In the genomic region with DNA sequence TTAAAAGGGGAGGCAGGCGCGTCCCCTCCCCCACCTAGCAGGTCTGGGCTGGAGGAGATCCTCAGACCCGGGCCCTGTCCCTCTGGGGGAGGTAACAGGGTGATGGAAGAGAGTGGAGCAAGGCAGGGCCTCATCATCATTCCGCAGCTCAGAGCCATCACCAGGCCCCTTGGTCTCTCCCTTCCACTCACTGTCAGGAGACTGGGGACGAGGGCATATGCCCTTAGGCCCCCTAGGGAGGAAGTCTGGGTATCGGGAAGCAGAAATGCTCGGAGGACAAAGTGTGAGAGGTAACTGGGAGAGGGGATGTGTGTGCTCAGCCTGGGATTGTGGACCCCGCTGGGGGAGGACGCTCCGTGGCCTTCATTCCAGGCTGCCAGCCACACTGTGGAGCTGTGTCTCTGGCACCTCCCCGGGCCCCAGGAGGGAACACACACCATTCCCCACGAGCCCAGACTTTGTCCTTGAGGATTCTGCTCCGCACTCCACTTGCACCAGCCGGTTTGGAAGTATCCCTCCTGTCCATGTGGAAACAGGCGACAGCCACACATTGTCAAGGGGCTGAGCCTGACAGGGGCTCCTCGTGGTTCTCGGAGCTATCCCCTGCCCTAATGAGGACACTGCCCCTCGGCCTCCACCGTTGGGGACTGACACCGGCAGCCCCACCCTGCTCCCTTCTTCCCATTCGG, we compare ENCODE assay signal across 8 cellular contexts. TPM values are rescaled to one million over a fixed set of nuclear protein-coding genes. Genes with fewer than 3 reads are reported as not detected.
DNase-seq lines count a peak whose midpoint lies in the region; ATAC-seq and TF ChIP-seq lines count a peak whose summit lies in the region.

No MANE protein-coding gene starts in this region.

- DNase-seq in Right ventricle myocardium inferior (ENCODE audit: missing footprints), result no peak
- DNase-seq in cardiac septum (ENCODE audit: low spot score), result no peak
- DNase-seq in adipocyte (ENCODE audit: low read depth), result peak; percentile 7
- peak; percentile 57 for DNase-seq in iPS-NIHi11 (ENCODE audit: low spot score)
- DNase-seq in suprapubic skin (ENCODE audit: low spot score in 2 of 2), result no peak
- no peak for DNase-seq in central memory CD4-positive, alpha-beta T cell
- no peak for DNase-seq in mucosa of gallbladder (ENCODE audit: low spot score)
- no peak for DNase-seq in activated effector memory CD4-positive, alpha-beta T cell treated with Interleukin-2 at 50 U/mL for 16 hours

- TF ChIP-seq EP300 in suprapubic skin (IDR thresholded peaks at IDR 0.05), result no peak

- TF ChIP-seq CTCF in suprapubic skin (IDR thresholded peaks at IDR 0.05), result no peak

- H3K4me1 ChIP-seq in adipocyte (ENCODE audit: control insufficient read depth, insufficient read depth, low read length) (peaks cover 29% of the 10 kb centered on the region), suprapubic skin (peaks cover 22% of the 10 kb centered on the region)

- H3K4me3 ChIP-seq in adipocyte (ENCODE audit: low read length), result peak overlapping the region; percentile 72
- H3K4me3 ChIP-seq in suprapubic skin, result peak overlapping the region; percentile 54

- H3K9me3 ChIP-seq in adipocyte (ENCODE audit: control insufficient read depth, low read length) (no peaks in the 10 kb centered on the region), suprapubic skin (no peaks in the 10 kb centered on the region)

- WGBS in suprapubic skin, result 52% methylated on average over 15 of the region's 21 CpGs

- H3K27ac ChIP-seq in suprapubic skin, result no peak overlapping the region

- H3K27me3 ChIP-seq in adipocyte (replicated peaks; ENCODE audit: control insufficient read depth, insufficient read depth, low read length), result peaks cover 4% of the 10 kb centered on the region
- H3K27me3 ChIP-seq in suprapubic skin, result no peaks in the 10 kb centered on the region

- intact Hi-C loops in Right ventricle myocardium inferior (cut with DNase I), result loop anchor here (10.0 kb wide), 1 partner anchor 895 kb away; no protein-coding TSS in a partner anchor
- intact Hi-C loops in cardiac septum (cut with DNase I), result no loop called here

- no peak for TF ChIP-seq POLR2A in suprapubic skin (IDR thresholded peaks at IDR 0.05)

- peak overlapping the region; percentile 63 for H3K9ac ChIP-seq in adipocyte (ENCODE audit: low read length)

- H3K36me3 ChIP-seq in adipocyte (ENCODE audit: control insufficient read depth, insufficient read depth, low read length, severe bottlenecking) (peaks cover 14% of the 10 kb centered on the region), suprapubic skin (peaks cover 23% of the 10 kb centered on the region)

- ATAC-seq in Right ventricle myocardium inferior, result peak; percentile 27

RNA-seq across cellular contexts. Expression of gene REEP2, which starts 0.8 kb away (rescaled TPM):
- total RNA-seq in Right ventricle myocardium inferior (5.2 TPM), cardiac septum (10.8 TPM), suprapubic skin (1 to 10 TPM; 1.5 to 2.6 (median 1.8) TPM), mucosa of gallbladder (7.6 TPM)

RNA-seq across cellular contexts. Expression of gene EGR1, which starts 25.6 kb away (rescaled TPM):
- 5.5 TPM for total RNA-seq in Right ventricle myocardium inferior
- 66.8 TPM for total RNA-seq in cardiac septum
- total RNA-seq in suprapubic skin, result 100 to 1,000 TPM; 130 to 445 (median 257) TPM
- 98.5 TPM for total RNA-seq in mucosa of gallbladder

Comparison
In these comparisons a context has a peak if more than half of its experiments do, and no peak if none do; other contexts are left out.
1. RNA of gene EGR1, which starts 25.6 kb away (total RNA-seq): 130 to 445 TPM in suprapubic skin, 98.5 TPM in mucosa of gallbladder (single experiment) and 66.8 TPM in cardiac septum (single experiment); 5.5 TPM in Right ventricle myocardium inferior (single experiment); every median in the first group is over 10 times any median in the second.
2. DNase-seq: peak in adipocyte (single experiment) and iPS-NIHi11 (single experiment); none in Right ventricle myocardium inferior (single experiment), cardiac septum (single experiment), suprapubic skin (0 of 2), central memory CD4-positive, alpha-beta T cell (single experiment), mucosa of gallbladder (single experiment) and activated effector memory CD4-positive, alpha-beta T cell treated with Interleukin-2 at 50 U/mL for 16 hours (single experiment).